In the genomic region with DNA sequence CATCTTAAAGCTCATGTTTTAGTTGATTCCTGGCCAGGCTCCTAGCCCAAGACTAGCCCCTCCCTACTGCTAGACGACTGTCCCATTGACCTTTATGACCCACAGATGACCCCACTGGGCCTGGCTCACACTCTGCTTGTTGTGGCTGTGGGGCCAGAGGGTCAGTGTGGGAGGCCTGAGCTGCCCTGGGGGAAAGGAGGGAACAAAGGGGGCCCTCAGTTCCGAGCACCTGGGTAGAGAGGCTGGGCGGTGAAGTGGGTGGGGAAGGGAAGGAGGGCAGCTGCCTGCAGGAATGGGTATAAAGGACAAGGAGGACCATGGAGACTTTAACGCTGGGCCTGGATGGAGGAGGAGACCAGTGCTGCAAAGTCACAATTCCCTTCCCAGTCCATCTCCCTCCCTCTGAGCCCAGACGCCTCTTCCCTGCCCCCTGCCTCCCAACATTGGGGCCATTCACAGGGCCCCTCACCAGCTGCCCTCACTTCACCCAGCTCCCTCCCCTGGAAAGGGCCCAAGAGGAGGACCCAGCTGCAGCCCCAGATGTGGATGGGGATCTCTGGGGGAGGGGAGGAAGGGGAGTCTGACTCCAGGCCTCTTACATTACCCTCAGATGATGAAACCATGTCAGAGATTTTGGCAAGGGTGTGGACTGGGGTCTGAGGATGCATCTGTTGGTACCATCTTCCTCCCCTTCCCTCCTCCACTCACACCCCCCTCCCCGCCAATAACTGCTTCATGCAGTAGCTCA, we compare ENCODE assay signal across 9 cellular contexts.
DNase-seq lines count a peak whose midpoint lies in the region; ATAC-seq lines count a peak whose summit lies in the region.
"Had no signal": no experiment of that assay in that cellular context is flagged by ENCODE, and none has a peak within 500 bp of the region (broad histone marks: within the 10 kb centered on the region; RNA-seq: fewer than 3 reads in every experiment).

No MANE protein-coding gene starts in this region.

- no peak for ATAC-seq in HG03378 (IDR thresholded peaks at IDR 0.05; ENCODE audit: unreplicated experiment)
- ATAC-seq in GM19455 (IDR thresholded peaks at IDR 0.05; ENCODE audit: unreplicated experiment) = no peak
- no peak for ATAC-seq in HG03175 (IDR thresholded peaks at IDR 0.05; ENCODE audit: unreplicated experiment)

- H3K4me1 Mint-ChIP-seq in T-helper 2 cell treated with Interferon-gamma antibody and Interleukin-4, amounts not matched to agents 5 μg/mL and 100 μg/mL, for 36 hours (ENCODE audit: low read depth) = peaks cover 55% of the 10 kb centered on the region

- no peak overlapping the region for H3K9ac ChIP-seq in SK-N-MC (ENCODE audit: insufficient read length)

- peaks cover 14% of the 10 kb centered on the region for H3K36me3 Mint-ChIP-seq in T-helper 2 cell treated with Interferon-gamma antibody and Interleukin-4, amounts not matched to agents 5 μg/mL and 100 μg/mL, for 36 hours (ENCODE audit: low read depth)
- H3K36me3 Mint-ChIP-seq: stimulated activated naive B cell treated with anti-CD40 and anti-IgM and Interleukin-4, amounts not matched to agents 10 μg/mL and 1 μg/mL and 100 μg/mL, for 72 hours had no signal

- no peak overlapping the region for H3K27ac Mint-ChIP-seq in T-helper 2 cell treated with Interferon-gamma antibody and Interleukin-4, amounts not matched to agents 5 μg/mL and 100 μg/mL, for 36 hours
- H3K27ac Mint-ChIP-seq: stimulated activated naive B cell treated with anti-CD40 and anti-IgM and Interleukin-4, amounts not matched to agents 10 μg/mL and 1 μg/mL and 100 μg/mL, for 72 hours had no signal

- peak overlapping the region; percentile 35 for H3K4me3 Mint-ChIP-seq in T-helper 2 cell treated with Interferon-gamma antibody and Interleukin-4, amounts not matched to agents 5 μg/mL and 100 μg/mL, for 36 hours

- no peaks in the 10 kb centered on the region for H3K36me3 ChIP-seq in SK-N-MC (ENCODE audit: insufficient read depth, low read length)

- no peaks in the 10 kb centered on the region for H3K9me3 ChIP-seq in SK-N-MC (ENCODE audit: low read depth, low read length)

- H3K9me3 Mint-ChIP-seq in T-helper 2 cell treated with Interferon-gamma antibody and Interleukin-4, amounts not matched to agents 5 μg/mL and 100 μg/mL, for 36 hours = no peaks in the 10 kb centered on the region
- H3K9me3 Mint-ChIP-seq: stimulated activated naive B cell treated with anti-CD40 and anti-IgM and Interleukin-4, amounts not matched to agents 10 μg/mL and 1 μg/mL and 100 μg/mL, for 72 hours had no signal

- H3K27ac ChIP-seq in SK-N-MC = no peak overlapping the region

- H3K27me3 Mint-ChIP-seq in T-helper 2 cell treated with Interferon-gamma antibody and Interleukin-4, amounts not matched to agents 5 μg/mL and 100 μg/mL, for 36 hours (ENCODE audit: low read depth) = no peaks in the 10 kb centered on the region
- H3K27me3 Mint-ChIP-seq: stimulated activated naive B cell treated with anti-CD40 and anti-IgM and Interleukin-4, amounts not matched to agents 10 μg/mL and 1 μg/mL and 100 μg/mL, for 72 hours had no signal

- intact Hi-C loops in head of caudate nucleus (cut with DNase I) = no loop called here

- peak overlapping the region; percentile 66 for H3K4me3 ChIP-seq in SK-N-MC

- DNase-seq in T-helper 2 cell treated with Interferon-gamma antibody and Interleukin-4, amounts not matched to agents 5 μg/mL and 100 μg/mL, for 36 hours (ENCODE audit: low spot score) = no peak
- no peak for DNase-seq in T-helper 2 cell
- DNase-seq in SK-N-MC (ENCODE audit: low read depth, low spot score) = no peak
- DNase-seq in head of caudate nucleus = peak in 40 of 42 donors; percentile 27 to 88 (median 74)
- DNase-seq in pons (ENCODE audit: low spot score) = peak; percentile 56

Comparison
In these comparisons a context has a peak if more than half of its experiments do, and no peak if none do; other contexts are left out.
1. DNase-seq: peak in head of caudate nucleus (40 of 42) and pons (single experiment); none in T-helper 2 cell treated with Interferon-gamma antibody and Interleukin-4, amounts not matched to agents 5 μg/mL and 100 μg/mL, for 36 hours (single experiment), T-helper 2 cell (0 of 5) and SK-N-MC (single experiment).